Comparison of ENCODE assay signal across 8 cellular contexts in the genomic region with DNA sequence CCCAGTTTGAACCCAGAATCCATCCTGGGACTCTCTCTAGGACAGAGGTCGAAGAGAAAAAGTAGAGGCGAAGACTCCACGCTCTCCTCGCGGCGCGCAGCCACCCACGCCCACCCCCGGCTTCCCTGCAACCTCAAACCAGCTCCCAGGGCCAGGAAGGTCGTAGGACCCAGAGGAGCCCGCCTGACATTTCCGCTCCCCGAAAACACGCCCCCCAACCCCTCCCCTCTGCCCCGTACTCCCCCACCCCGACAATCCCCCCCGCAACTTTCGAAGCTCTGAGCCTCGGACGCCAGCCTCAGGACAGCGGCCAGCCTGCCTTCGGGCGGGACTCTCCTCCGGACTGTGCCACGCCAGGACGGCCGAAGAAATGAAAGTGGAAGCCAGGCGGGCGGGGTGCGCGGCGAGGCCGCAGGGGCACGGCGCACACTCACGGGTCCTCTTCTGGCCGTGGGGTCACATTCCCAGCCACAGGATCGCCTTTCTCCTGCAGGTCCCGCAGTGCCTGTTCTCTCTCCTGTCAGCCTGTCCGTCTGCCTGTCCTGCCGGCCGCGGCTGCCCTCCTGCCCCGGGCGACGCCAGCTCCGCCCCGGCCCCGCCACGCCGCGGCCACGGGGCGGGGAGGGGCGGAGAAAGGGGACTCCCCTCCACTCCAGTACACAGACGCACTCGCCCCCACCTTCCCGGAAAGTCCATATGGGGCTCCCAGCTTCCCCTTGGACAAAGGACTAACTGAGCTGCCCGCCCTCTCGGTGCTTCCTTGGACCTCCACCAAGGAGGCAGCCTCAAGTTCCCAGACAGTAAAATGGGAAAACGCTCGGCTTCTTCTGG. TPM values are rescaled to one million over a fixed set of nuclear protein-coding genes. Genes with fewer than 3 reads are reported as not detected.
DNase-seq lines count a peak whose midpoint lies in the region; ATAC-seq, FAIRE-seq and TF ChIP-seq lines count a peak whose summit lies in the region.

A gene (minus strand): TSS at position 535 of the 831 bp plus-strand sequence. CDS start 3,490 bp downstream, outside the sequence.

- BruUV-seq in HepG2 (replicated peaks; lab: Mats Ljungman, UMichigan) = no TSS peak

- no peaks in the 10 kb centered on the region for H3K9me3 Mint-ChIP-seq in activated CD4-positive, alpha-beta T cell treated with anti-CD3 and anti-CD28 coated beads, Interleukin-2, amount 10 ng/mL, durations not matched to agents 7 days and 5 days
- H3K9me3 Mint-ChIP-seq in dendritic cell treated with granulocyte-macrophage colony-stimulating factor and Interleukin-4, amounts not matched to agents 40 ng/mL and 50 ng/mL, for 4 days = no peaks in the 10 kb centered on the region

- CTCF ChIA-PET in activated CD4-positive, alpha-beta T cell treated with anti-CD3 and anti-CD28 coated beads, Interleukin-2, amount 10 ng/mL, durations not matched to agents 7 days and 5 days (lab: Charles Lee) = interaction anchor here (0.9 to 3.2 kb wide), 8 partner anchors 9 to 110 kb away, joined by 3 to 16 read pairs (median 5); a partner anchor contains a TSS
- CTCF ChIA-PET in HepG2 (lab: Yijun Ruan, JAX; ENCODE audit: low intra/inter-chr PET ratio, low total read pairs) = no interaction called here

- no peaks in the 10 kb centered on the region for H4K20me1 ChIP-seq in MM.1S (ENCODE audit: insufficient read depth, low read length)
- H4K20me1 ChIP-seq in HepG2 (ENCODE audit: insufficient read depth, low read length) = no peaks in the 10 kb centered on the region

- H3K36me3 Mint-ChIP-seq in activated CD4-positive, alpha-beta T cell treated with anti-CD3 and anti-CD28 coated beads, Interleukin-2, amount 10 ng/mL, durations not matched to agents 7 days and 5 days (ENCODE audit: low read depth) = peaks cover 7% of the 10 kb centered on the region
- peaks cover 49% of the 10 kb centered on the region for H3K36me3 Mint-ChIP-seq in dendritic cell treated with granulocyte-macrophage colony-stimulating factor and Interleukin-4, amounts not matched to agents 40 ng/mL and 50 ng/mL, for 4 days (ENCODE audit: low read depth)

- H3K36me3 ChIP-seq in MM.1S (replicated peaks; ENCODE audit: insufficient read depth, low read length) (no peaks in the 10 kb centered on the region), HepG2 (replicated peaks in 1 of 2; ENCODE audit: control insufficient read depth in 1 of 2, insufficient read depth in 2 of 2, low read length in 2 of 2) (no peaks in the 10 kb centered on the region)

- H3K27ac ChIP-seq in MM.1S (ENCODE audit: low read length) (peak within 1 kb of the TSS; percentile 54; the same call in 1 of the 2 replicates), HepG2 (ENCODE audit: extremely low read length, insufficient read depth, low read length) (peak within 1 kb of the TSS; percentile 51)

- no peak for TF ChIP-seq CTCF in MM.1S (IDR thresholded peaks at IDR 0.05; ENCODE audit: low read length)
- TF ChIP-seq CTCF in HepG2 (CRISPR knock-in tag; IDR thresholded peaks at IDR 0.05) = no peak

- peak within 1 kb of the TSS; percentile 92 for H3K4me3 Mint-ChIP-seq in activated CD4-positive, alpha-beta T cell treated with anti-CD3 and anti-CD28 coated beads, Interleukin-2, amount 10 ng/mL, durations not matched to agents 7 days and 5 days
- peak within 1 kb of the TSS; percentile 85 for H3K4me3 Mint-ChIP-seq in dendritic cell treated with granulocyte-macrophage colony-stimulating factor and Interleukin-4, amounts not matched to agents 40 ng/mL and 50 ng/mL, for 4 days

- FAIRE-seq in HepG2 (lab: Jason Lieb, UNC) = no peak

- H3K27me3 Mint-ChIP-seq in activated CD4-positive, alpha-beta T cell treated with anti-CD3 and anti-CD28 coated beads, Interleukin-2, amount 10 ng/mL, durations not matched to agents 7 days and 5 days = no peaks in the 10 kb centered on the region
- H3K27me3 Mint-ChIP-seq in dendritic cell treated with granulocyte-macrophage colony-stimulating factor and Interleukin-4, amounts not matched to agents 40 ng/mL and 50 ng/mL, for 4 days = no peaks in the 10 kb centered on the region

- peaks cover 10% of the 10 kb centered on the region for H3K79me2 ChIP-seq in MM.1S (ENCODE audit: low read length)
- H3K79me2 ChIP-seq in HepG2 (ENCODE audit: insufficient read depth, low read length) = no peaks in the 10 kb centered on the region

- peak; percentile 52 for DNase-seq in GM04503 (ENCODE audit: low read depth)
- peak; percentile 63 for DNase-seq in H4 (ENCODE audit: low spot score)
- DNase-seq in MM.1S = peak; percentile 55
- peak; percentile 66 for DNase-seq in activated CD4-positive, alpha-beta T cell treated with anti-CD3 and anti-CD28 coated beads, Interleukin-2, amount 10 ng/mL, durations not matched to agents 7 days and 5 days
- no peak for DNase-seq in HepG2 (ENCODE audit: low spot score)
- DNase-seq in stimulated activated CD4-positive, alpha-beta T cell treated with anti-CD3 and anti-CD28 coated beads, Interleukin-4, amount 100 ng/mL, for 1 hour = peak; percentile 73
- no peak for DNase-seq in NCI-H1436 treated with DMSO at 0.1 percent for 48 hours (lab: John Stamatoyannopoulos, UW)

- peak within 1 kb of the TSS; percentile 98 for H3K4me2 ChIP-seq in MM.1S (ENCODE audit: low read depth, low read length)
- peak within 1 kb of the TSS; percentile 94 for H3K4me2 ChIP-seq in HepG2 (ENCODE audit: low read depth, low read length)

- H3K27ac Mint-ChIP-seq in activated CD4-positive, alpha-beta T cell treated with anti-CD3 and anti-CD28 coated beads, Interleukin-2, amount 10 ng/mL, durations not matched to agents 7 days and 5 days = peak within 1 kb of the TSS; percentile 86
- peak within 1 kb of the TSS; percentile 92 for H3K27ac Mint-ChIP-seq in dendritic cell treated with granulocyte-macrophage colony-stimulating factor and Interleukin-4, amounts not matched to agents 40 ng/mL and 50 ng/mL, for 4 days

- no peak for TF ChIP-seq RAD21 in HepG2 (CRISPR knock-in tag; IDR thresholded peaks at IDR 0.05)

- H2AFZ ChIP-seq in MM.1S (ENCODE audit: low read length) (peak within 1 kb of the TSS; percentile 93), HepG2 (ENCODE audit: low read length) (peak within 1 kb of the TSS; percentile 48)

- 0% methylated on average over 2 of the region's 62 CpGs for WGBS in HepG2 (ENCODE audit: low lambda C conversion rate)

- H3K9me2 ChIP-seq in MM.1S (replicated peaks; ENCODE audit: insufficient read depth, low read length) = no peaks in the 10 kb centered on the region

- H3K27me3 ChIP-seq in MM.1S (replicated peaks; ENCODE audit: insufficient read depth, low read length) (no peaks in the 10 kb centered on the region), HepG2 (ENCODE audit: control insufficient read depth in 1 of 2, insufficient read depth in 2 of 2, low read length in 2 of 2) (no peaks in the 10 kb centered on the region; a peak in 1 of 5 replicates)

- peak; percentile 41 to 60; a peak in 2 of 4 replicates for TF ChIP-seq POLR2A in HepG2 (IDR thresholded peaks at IDR 0.05; ENCODE audit: insufficient read depth in 1 of 2, low read depth in 2 of 2, low read length in 2 of 2)

- in situ Hi-C loops in HepG2 (cut with HindIII; ENCODE audit: extremely low pct_ligation_motif_present, low pct_unique_long_range_greater_than_20kb) = loop anchor here (5.0 kb wide), 1 partner anchor 106 kb away; no protein-coding TSS in a partner anchor

- ATAC-seq in HepG2 = peak; percentile 76

- H3K9ac ChIP-seq in MM.1S (ENCODE audit: low read length) (peak within 1 kb of the TSS; percentile 75), HepG2 (ENCODE audit: insufficient read depth, low read depth, low read length) (peak within 1 kb of the TSS; percentile 61)

- POLR2A ChIA-PET in activated CD4-positive, alpha-beta T cell treated with anti-CD3 and anti-CD28 coated beads, Interleukin-2, amount 10 ng/mL, durations not matched to agents 7 days and 5 days (lab: Charles Lee) = interaction anchor here (1.3 kb wide), 1 partner anchor 12 kb away, joined by 10 read pairs; a partner anchor contains a TSS
- POLR2A ChIA-PET in HepG2 (lab: Yijun Ruan, JAX) = interaction anchor here (1.1 to 6.2 kb wide), 7 partner anchors 9 to 717 kb away, joined by 3 to 79 read pairs (median 4); a partner anchor contains a TSS

- H3K9me3 ChIP-seq in MM.1S (replicated peaks; ENCODE audit: insufficient read depth, low read length) (no peaks in the 10 kb centered on the region), HepG2 (ENCODE audit: low read length) (no peaks in the 10 kb centered on the region)

- peak within 1 kb of the TSS; percentile 86 for H3K4me3 ChIP-seq in MM.1S (ENCODE audit: low read length)
- peak within 1 kb of the TSS; percentile 59 to 83 (median 78) for H3K4me3 ChIP-seq in HepG2 (replicated peaks in 1 of 3; ENCODE audit: insufficient read depth in 1 of 3, low read depth in 2 of 3, low read length in 3 of 3)

- H3K4me1 ChIP-seq in MM.1S (ENCODE audit: low read length) (peaks cover 34% of the 10 kb centered on the region), HepG2 (ENCODE audit: insufficient read depth, low read length) (peaks cover 38% of the 10 kb centered on the region)

- H3K4me1 Mint-ChIP-seq in activated CD4-positive, alpha-beta T cell treated with anti-CD3 and anti-CD28 coated beads, Interleukin-2, amount 10 ng/mL, durations not matched to agents 7 days and 5 days = peaks cover 48% of the 10 kb centered on the region
- peaks cover 92% of the 10 kb centered on the region for H3K4me1 Mint-ChIP-seq in dendritic cell treated with granulocyte-macrophage colony-stimulating factor and Interleukin-4, amounts not matched to agents 40 ng/mL and 50 ng/mL, for 4 days (ENCODE audit: low read depth)

- TF ChIP-seq EP300 in HepG2 (IDR thresholded peaks at IDR 0.05; ENCODE audit: low read depth in 2 of 2, low read length in 2 of 2) (no peak), HepG2 (CRISPR knock-in tag; IDR thresholded peaks at IDR 0.05; ENCODE audit: borderline replicate concordance) (no peak)

- intact Hi-C loops in dendritic cell treated with granulocyte-macrophage colony-stimulating factor and Interleukin-4, amounts not matched to agents 40 ng/mL and 50 ng/mL, for 4 days (cut with micrococcal nuclease) = loop anchor here (2.0 to 10.0 kb wide), 3 partner anchors 34 to 102 kb away; a partner anchor contains a TSS
- intact Hi-C loops in HepG2 (cut with micrococcal nuclease; ENCODE audit: unreplicated experiment) = loop anchor here (10.0 kb wide), 1 partner anchor 48 kb away; a partner anchor contains a TSS

- peaks cover 3% of the 10 kb centered on the region; the same call in 1 of the 2 replicates for H3F3A ChIP-seq in MM.1S (ENCODE audit: insufficient read depth, low read length)

RNA-seq across cellular contexts. Expression of the gene that starts here (rescaled TPM):
- total RNA-seq in H4 (2014; rRNA removed; shearing (Covaris generic)) = 4.3 and 6.6 TPM in 2 replicates
- 10 to 100 TPM; 19.5 to 21.4 TPM for total RNA-seq in activated CD4-positive, alpha-beta T cell treated with anti-CD3 and anti-CD28 coated beads, Interleukin-2, amount 10 ng/mL, durations not matched to agents 7 days and 5 days
- total RNA-seq in HepG2 (2016; rRNA removed; fragmentation: Illumina TruSeq; extraction: Trizol) = 3.1 and 3.5 TPM in 2 replicates
- 0.79 and 1.5 TPM in 2 replicates for total RNA-seq in HepG2 (2016; cell fraction: cytosol; rRNA removed; fragmentation: Illumina TruSeq; extraction: Trizol; ENCODE audit: low read depth)
- total RNA-seq in HepG2 (2016; cell fraction: insoluble cytoplasmic fraction; rRNA removed; fragmentation: Illumina TruSeq; extraction: Trizol) = 3.4 and 3.8 TPM in 2 replicates
- total RNA-seq in HepG2 (2016; cell fraction: membrane; rRNA removed; fragmentation: Illumina TruSeq; extraction: Trizol) = 3.4 and 3.6 TPM in 2 replicates
- 2.9 TPM in 2 replicates for total RNA-seq in HepG2 (2016; cell fraction: nucleus; rRNA removed; fragmentation: Illumina TruSeq; extraction: Trizol)
- 4.1 and 6.8 TPM in 2 replicates for polyA plus RNA-seq in HepG2 (2011; rRNA removed)
- polyA plus RNA-seq in HepG2 (2011; cell fraction: cytosol; rRNA removed) = 3.7 and 4.9 TPM in 2 replicates
- polyA plus RNA-seq in HepG2 (2011; cell fraction: nucleus; rRNA removed) = 10.1 and 10.6 TPM in 2 replicates
- polyA plus RNA-seq in HepG2 (2012) = 2.3 and 2.7 TPM in 2 replicates
- polyA plus RNA-seq in HepG2 (2016; cell fraction: cytosol; fragmentation: Illumina TruSeq; extraction: Trizol; ENCODE audit: low read depth) = 1.1 TPM in 2 replicates
- 2.9 and 3.1 TPM in 2 replicates for polyA plus RNA-seq in HepG2 (2016; cell fraction: insoluble cytoplasmic fraction; fragmentation: Illumina TruSeq; extraction: Trizol; ENCODE audit: low read depth)
- 2.2 and 2.4 TPM in 2 replicates for polyA plus RNA-seq in HepG2 (2016; cell fraction: membrane; fragmentation: Illumina TruSeq; extraction: Trizol; ENCODE audit: low read depth)
- 3.5 and 4.0 TPM in 2 replicates for polyA plus RNA-seq in HepG2 (2016; cell fraction: nucleus; fragmentation: Illumina TruSeq; extraction: Trizol; ENCODE audit: insufficient read depth, low read depth)
- polyA minus RNA-seq in HepG2 (2011; rRNA and poly(A)+ RNA removed; ENCODE audit: low replicate concordance) = 6.7 and 10.0 TPM in 2 replicates
- polyA minus RNA-seq in HepG2 (2011; cell fraction: cytosol; rRNA and poly(A)+ RNA removed) = 1.6 and 1.7 TPM in 2 replicates
- polyA minus RNA-seq in HepG2 (2011; cell fraction: nucleus; rRNA and poly(A)+ RNA removed) = 5.7 and 7.6 TPM in 2 replicates

Comparison
In these comparisons a context has a peak if more than half of its experiments do, and no peak if none do; other contexts are left out.
1. DNase-seq: peak in GM04503 (single experiment), H4 (single experiment), MM.1S (single experiment), activated CD4-positive, alpha-beta T cell treated with anti-CD3 and anti-CD28 coated beads, Interleukin-2, amount 10 ng/mL, durations not matched to agents 7 days and 5 days (single experiment) and stimulated activated CD4-positive, alpha-beta T cell treated with anti-CD3 and anti-CD28 coated beads, Interleukin-4, amount 100 ng/mL, for 1 hour (single experiment); none in HepG2 (single experiment) and NCI-H1436 treated with DMSO at 0.1 percent for 48 hours (single experiment).